In the genomic region with DNA sequence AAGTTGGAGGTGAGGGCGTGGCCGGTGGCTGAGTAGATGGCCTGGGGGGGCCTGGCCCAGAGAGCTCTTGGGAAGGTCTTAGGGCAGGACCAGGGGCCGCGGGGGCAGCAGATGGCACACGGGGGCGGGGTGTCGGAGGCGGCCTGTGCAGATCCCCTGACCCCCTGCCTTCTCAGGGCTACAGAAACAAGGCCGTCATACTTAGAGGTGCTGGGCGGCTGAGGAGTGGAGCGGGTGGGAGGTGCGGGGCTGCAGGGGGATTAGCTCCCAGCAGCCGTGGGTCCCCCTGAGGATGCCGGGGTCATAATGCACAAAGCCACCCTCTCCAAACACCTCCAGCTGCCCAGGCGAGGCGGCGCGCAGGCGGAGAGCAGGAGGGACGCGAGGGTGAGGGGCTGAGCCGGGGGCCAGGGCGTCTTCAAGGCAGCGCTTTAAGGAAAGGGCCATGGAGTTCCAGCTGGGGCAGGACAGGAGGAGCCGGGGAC, we compare ENCODE assay signal across 9 cellular contexts. TPM values are rescaled to one million over a fixed set of nuclear protein-coding genes. Genes with fewer than 3 reads are reported as not detected.
DNase-seq lines count a peak whose midpoint lies in the region; ATAC-seq, FAIRE-seq and TF ChIP-seq lines count a peak whose summit lies in the region.
"Had no signal": no experiment of that assay in that cellular context is flagged by ENCODE, and none has a peak within 500 bp of the region (broad histone marks: within the 10 kb centered on the region; RNA-seq: fewer than 3 reads in every experiment).

No MANE protein-coding gene starts in this region.

- H3K27ac ChIP-seq in muscle layer of colon (ENCODE audit: low read depth, low read length) (no peak overlapping the region), thoracic aorta (peak overlapping the region; percentile 81 to 89)

- no peaks in the 10 kb centered on the region for H3K36me3 Mint-ChIP-seq in activated T-cell treated with anti-CD3 and anti-CD28 coated beads, Interleukin-2, amount 50 U/mL, for 72 hours (ENCODE audit: insufficient read depth in 2 of 2)

- no peak for TF ChIP-seq CTCF in bronchial epithelial cell (IDR thresholded peaks at IDR 0.05; ENCODE audit: insufficient read depth, low read length, severe bottlenecking)
- no peak for TF ChIP-seq CTCF in thoracic aorta (IDR thresholded peaks at IDR 0.05)

- H3K27me3 ChIP-seq in bronchial epithelial cell (ENCODE audit: control insufficient read depth, insufficient read depth, low read length) (no peaks in the 10 kb centered on the region), muscle layer of colon (ENCODE audit: control insufficient read depth in 1 of 2, insufficient read depth in 2 of 2, low read length in 2 of 2) (no peaks in the 10 kb centered on the region), thoracic aorta (replicated peaks; ENCODE audit: insufficient read depth) (no peaks in the 10 kb centered on the region)

- H3K36me3 ChIP-seq in bronchial epithelial cell (ENCODE audit: control insufficient read depth, insufficient read depth, low read length) = no peaks in the 10 kb centered on the region
- no peaks in the 10 kb centered on the region for H3K36me3 ChIP-seq in muscle layer of colon (ENCODE audit: insufficient read depth, low read length)
- no peaks in the 10 kb centered on the region for H3K36me3 ChIP-seq in thoracic aorta

- no peak overlapping the region for H3K27ac Mint-ChIP-seq in activated T-cell treated with anti-CD3 and anti-CD28 coated beads, Interleukin-2, amount 50 U/mL, for 72 hours

- ATAC-seq in activated T-cell treated with anti-CD3 and anti-CD28 coated beads, Interleukin-2, amount 50 U/mL, for 72 hours (replicated peaks in 1 of 2) = no peak
- no peak for ATAC-seq in thoracic aorta (ENCODE audit: insufficient number of reproducible peaks, low FRiP score, low read depth)
- ATAC-seq in GM19351 (IDR thresholded peaks at IDR 0.05; ENCODE audit: unreplicated experiment) = no peak
- ATAC-seq in GM21717 (IDR thresholded peaks at IDR 0.05; ENCODE audit: unreplicated experiment) = no peak

- H3K27me3 Mint-ChIP-seq in activated T-cell treated with anti-CD3 and anti-CD28 coated beads, Interleukin-2, amount 50 U/mL, for 72 hours (ENCODE audit: low read depth) = peaks cover 40% of the 10 kb centered on the region

- H3K4me3 ChIP-seq in bronchial epithelial cell (ENCODE audit: low read depth, low read length) (peak overlapping the region; percentile 52), muscle layer of colon (ENCODE audit: low read depth in 1 of 2, low read length in 2 of 2) (peak overlapping the region; percentile 84 to 87), thoracic aorta (peak overlapping the region; percentile 76)

- H3K4me1 Mint-ChIP-seq in activated T-cell treated with anti-CD3 and anti-CD28 coated beads, Interleukin-2, amount 50 U/mL, for 72 hours (ENCODE audit: low read depth) = peaks cover 16% of the 10 kb centered on the region

- H3K9me3 ChIP-seq in muscle layer of colon (ENCODE audit: low read length) (no peaks in the 10 kb centered on the region), thoracic aorta (no peaks in the 10 kb centered on the region)

- H3K9ac ChIP-seq in muscle layer of colon (ENCODE audit: low read length) = peak overlapping the region; percentile 48

- H3K4me1 ChIP-seq in muscle layer of colon (ENCODE audit: insufficient read depth, low read length) (no peaks in the 10 kb centered on the region), thoracic aorta (ENCODE audit: control insufficient read depth in 1 of 2, low read depth in 2 of 2) (peaks cover 6 to 34% of the 10 kb centered on the region in 2 donors)

- H3K9me3 Mint-ChIP-seq in activated T-cell treated with anti-CD3 and anti-CD28 coated beads, Interleukin-2, amount 50 U/mL, for 72 hours = no peaks in the 10 kb centered on the region

- FAIRE-seq in bronchial epithelial cell (lab: Jason Lieb, UNC) = no peak

- H3K4me3 Mint-ChIP-seq in activated T-cell treated with anti-CD3 and anti-CD28 coated beads, Interleukin-2, amount 50 U/mL, for 72 hours = peak overlapping the region; percentile 90 to 91

- DNase-seq in activated T-cell treated with anti-CD3 and anti-CD28 coated beads, Interleukin-2, amount 50 U/mL, for 72 hours = no peak
- DNase-seq in activated T-cell treated with anti-CD3 and anti-CD28 coated beads for 4 hours = no peak
- DNase-seq in bronchial epithelial cell (ENCODE audit: low read depth) = no peak
- DNase-seq in thoracic aorta (ENCODE audit: low spot score) = no peak
- DNase-seq in globus pallidus (ENCODE audit: low spot score) = no peak
- DNase-seq: GOT3 had no signal

RNA-seq across cellular contexts. Expression of a gene that starts 40.4 kb away (rescaled TPM):
- total RNA-seq in activated T-cell treated with anti-CD3 and anti-CD28 coated beads, Interleukin-2, amount 50 U/mL, for 72 hours = 10 to 100 TPM; 12.4 to 18.0 TPM
- total RNA-seq in bronchial epithelial cell (20.5 and 35.7 TPM in 2 replicates), thoracic aorta (10 to 100 TPM; 19.6 to 22.9 TPM)
